Comparison of ENCODE assay signal across 14 cellular contexts in the genomic region with DNA sequence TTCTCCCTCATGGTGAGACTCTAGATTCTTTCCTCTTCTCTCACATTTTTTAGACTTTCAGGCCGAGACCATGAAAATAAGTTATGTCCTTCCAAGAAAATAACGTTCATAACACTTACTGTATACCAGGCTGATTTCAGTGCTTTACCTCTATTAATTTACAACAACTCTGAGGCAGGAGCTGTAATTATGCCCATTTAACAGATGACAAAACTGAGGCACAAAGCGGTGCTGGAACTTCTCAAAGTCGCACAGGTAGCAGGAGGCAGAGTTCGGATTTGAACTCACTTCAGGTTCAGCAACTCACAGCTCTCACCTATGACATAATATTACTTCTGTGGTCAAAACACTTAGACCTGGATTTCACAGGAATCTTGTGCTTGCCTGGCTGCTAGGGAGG. TPM values are rescaled to one million over a fixed set of nuclear protein-coding genes. Genes with fewer than 3 reads are reported as not detected.
"Had no signal": no experiment of that assay in that cellular context is flagged by ENCODE, and none has a peak within 500 bp of the region (broad histone marks: within the 10 kb centered on the region; RNA-seq: fewer than 3 reads in every experiment).

No MANE protein-coding gene starts in this region.

RNA-seq across cellular contexts. Expression of a gene that starts 36.2 kb away (rescaled TPM):
- total RNA-seq: stomach, subcutaneous adipose tissue, suprapubic skin, temporal lobe, testis, thoracic aorta, thyroid gland, tibial nerve, transverse colon, upper lobe of left lung, upper lobe of right lung, ureter, urinary bladder, vagina had no signal
- polyA plus RNA-seq: stomach, urinary bladder had no signal
